In the genomic region with DNA sequence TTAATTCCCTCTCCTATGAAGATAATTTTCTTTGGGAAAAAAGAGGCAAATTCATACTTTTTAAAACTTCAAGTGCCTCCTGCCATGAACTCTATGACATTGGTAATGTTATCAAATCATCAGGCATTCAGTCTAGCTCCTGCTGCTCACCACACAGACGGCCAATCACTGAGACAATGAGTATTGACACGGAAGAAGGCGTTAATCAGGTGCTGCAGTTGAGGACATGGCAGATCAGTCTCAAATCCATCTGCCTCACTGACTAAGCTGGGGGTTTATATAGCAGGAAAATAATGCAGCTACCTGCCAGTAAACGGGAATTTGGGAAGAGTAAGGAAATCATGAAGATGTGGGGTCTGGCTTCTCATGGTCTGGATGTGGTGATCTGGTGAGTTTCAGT, we compare ENCODE assay signal across 24 cellular contexts.
"Had no signal": no experiment of that assay in that cellular context is flagged by ENCODE, and none has a peak within 500 bp of the region (broad histone marks: within the 10 kb centered on the region; RNA-seq: fewer than 3 reads in every experiment).

No MANE protein-coding gene starts in this region.

- H3K4me2 ChIP-seq: smooth muscle cell had no signal

- H3K4me1 ChIP-seq: heart right ventricle, left lung, prostate gland, right atrium auricular region, testis, tibial artery had no signal

- H3K9me3 ChIP-seq: heart right ventricle, left lung, prostate gland, right atrium auricular region, testis, tibial artery had no signal

- H3K36me3 ChIP-seq: heart right ventricle, left lung, prostate gland, right atrium auricular region, tibial artery had no signal

- ATAC-seq: effector memory CD8-positive, alpha-beta T cell; heart right ventricle; left cardiac atrium; left lung; naive thymus-derived CD8-positive, alpha-beta T cell; sciatic nerve; stimulated activated memory B cell treated with anti-CD40 and anti-IgM and Interleukin-4, amounts not matched to agents 10 μg/mL and 1 μg/mL and 100 μg/mL, for 72 hours; stimulated activated naive CD8-positive, alpha-beta T cell treated with anti-CD3 and anti-CD28 coated beads, Interleukin-15, Interleukin-2, amounts not matched to agents 100 U/mL and 50 U/mL, for 24 hours had no signal

- DNase-seq: cortex of kidney; effector memory CD8-positive, alpha-beta T cell; foreskin fibroblast; glutamatergic neuron; heart right ventricle; hippocampal formation; left cardiac atrium; left lung; mesenchymal stem cell; naive thymus-derived CD8-positive, alpha-beta T cell; nephron progenitor cell; nucleus accumbens; stimulated activated CD4-positive, alpha-beta T cell treated with anti-CD3 and anti-CD28 coated beads, Interleukin-2, amount 100 ng/mL, for 24 hours; stimulated activated CD4-positive, alpha-beta T cell treated with anti-CD3 and anti-CD28 coated beads, Interleukin-4, amount 100 ng/mL, for 4 hours; stimulated activated naive CD8-positive, alpha-beta T cell treated with anti-CD3 and anti-CD28 coated beads, Interleukin-15, Interleukin-2, amounts not matched to agents 100 U/mL and 50 U/mL, for 24 hours; substantia nigra; testis; tibial artery had no signal

- FAIRE-seq: islet of Langerhans had no signal

- H3K4me3 ChIP-seq: heart right ventricle, left lung, prostate gland, right atrium auricular region, smooth muscle cell, testis, tibial artery had no signal

- H3K27me3 ChIP-seq: heart right ventricle, left lung, right atrium auricular region, testis, tibial artery had no signal

- H3K27ac ChIP-seq: heart right ventricle, left lung, prostate gland, right atrium auricular region, testis, tibial artery had no signal
